ENCODE assay signal across 1 cellular context in genomic region chr17:82051776-82052637, GRCh38.
A peak's percentile ranks its signal among the peaks of the same experiment; 100 is the strongest.
TF ChIP-seq lines count a peak whose summit lies in the region.

Gene GPS1, plus strand, starts transcription at chr17:82051898. Its CDS starts 34 bp downstream, at chr17:82051932.
A gene with protein sequence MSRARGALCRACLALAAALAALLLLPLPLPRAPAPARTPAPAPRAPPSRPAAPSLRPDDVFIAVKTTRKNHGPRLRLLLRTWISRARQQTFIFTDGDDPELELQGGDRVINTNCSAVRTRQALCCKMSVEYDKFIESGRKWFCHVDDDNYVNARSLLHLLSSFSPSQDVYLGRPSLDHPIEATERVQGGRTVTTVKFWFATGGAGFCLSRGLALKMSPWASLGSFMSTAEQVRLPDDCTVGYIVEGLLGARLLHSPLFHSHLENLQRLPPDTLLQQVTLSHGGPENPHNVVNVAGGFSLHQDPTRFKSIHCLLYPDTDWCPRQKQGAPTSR (minus strand): TSS chr17:82051811. CDS start chr17:82051766, 45 bp downstream.

TF ChIP-seq in HepG2, 621 proteins besides CTCF, POLR2A, EP300 and RAD21 (continued from another document and continues in another):
- 0 out of 2 replicates have a peak, but pooled peaks have one; percentile 51 for TF ChIP-seq HBP1 (CRISPR knock-in tag; IDR thresholded peaks at IDR 0.05; ENCODE audit: low read depth)
- no peak for TF ChIP-seq SP1 (IDR thresholded peaks at IDR 0.05)
- TF ChIP-seq SP1 (CRISPR knock-in tag; IDR thresholded peaks at IDR 0.05), result peak; percentile 87
- TF ChIP-seq ZNF597 (CRISPR knock-in tag; IDR thresholded peaks at IDR 0.05), result no peak
- TF ChIP-seq NR3C1 (CRISPR knock-in tag; IDR thresholded peaks at IDR 0.05), result no peak
- no peak for TF ChIP-seq CBX5 (CRISPR knock-in tag; IDR thresholded peaks at IDR 0.05; ENCODE audit: borderline replicate concordance)
- no peak for TF ChIP-seq ZNF331 (CRISPR knock-in tag; IDR thresholded peaks at IDR 0.05)
- TF ChIP-seq HIVEP1 (CRISPR knock-in tag; IDR thresholded peaks at IDR 0.05), result peak; percentile 47
- TF ChIP-seq MXD4 (CRISPR knock-in tag; IDR thresholded peaks at IDR 0.05), result peak; percentile 3; the same call in 1 of the 2 replicates
- TF ChIP-seq GATAD1 (CRISPR knock-in tag; IDR thresholded peaks at IDR 0.05), result peak; percentile 92
- TF ChIP-seq ZNF564 (CRISPR knock-in tag; IDR thresholded peaks at IDR 0.05), result no peak
- 0 out of 2 replicates have a peak, but pooled peaks have one; percentile 35 for TF ChIP-seq HNRNPL (IDR thresholded peaks at IDR 0.05; ENCODE audit: low read depth, low read length)
- TF ChIP-seq ZC3H4 (CRISPR knock-in tag; IDR thresholded peaks at IDR 0.05; ENCODE audit: borderline replicate concordance), result no peak
- TF ChIP-seq ZNF816 (CRISPR knock-in tag; IDR thresholded peaks at IDR 0.05; ENCODE audit: borderline replicate concordance), result no peak
- peak; percentile 37; the same call in 1 of the 2 replicates for TF ChIP-seq ZFP82 (CRISPR knock-in tag; IDR thresholded peaks at IDR 0.05; ENCODE audit: borderline replicate concordance)
- peak; percentile 65; the same call in 1 of the 2 replicates for TF ChIP-seq DR1 (CRISPR knock-in tag; IDR thresholded peaks at IDR 0.05)
- TF ChIP-seq, protein P1, sequence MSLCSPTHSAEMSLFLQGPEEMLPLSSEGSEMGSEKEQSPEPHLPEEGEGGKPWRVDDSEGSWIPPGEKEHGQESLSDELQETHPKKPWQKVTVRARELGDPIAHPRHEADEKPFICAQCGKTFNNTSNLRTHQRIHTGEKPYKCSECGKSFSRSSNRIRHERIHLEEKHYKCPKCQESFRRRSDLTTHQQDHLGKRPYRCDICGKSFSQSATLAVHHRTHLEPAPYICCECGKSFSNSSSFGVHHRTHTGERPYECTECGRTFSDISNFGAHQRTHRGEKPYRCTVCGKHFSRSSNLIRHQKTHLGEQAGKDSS (CRISPR knock-in tag; IDR thresholded peaks at IDR 0.05; ENCODE audit: borderline replicate concordance, low read depth), result peak; percentile 22; the same call in 1 of the 2 replicates
- 0 out of 2 replicates have a peak, but pooled peaks have one; percentile 2 for TF ChIP-seq NFKB2 (CRISPR knock-in tag; IDR thresholded peaks at IDR 0.05; ENCODE audit: borderline replicate concordance)
- no peak for TF ChIP-seq PTBP1 (IDR thresholded peaks at IDR 0.05; ENCODE audit: low read depth, low read length, poor library complexity, severe bottlenecking)
- TF ChIP-seq TRIM24 (CRISPR knock-in tag; IDR thresholded peaks at IDR 0.05), result no peak
- TF ChIP-seq DMAP1 (CRISPR knock-in tag; IDR thresholded peaks at IDR 0.05), result no peak
- TF ChIP-seq, protein P2, sequence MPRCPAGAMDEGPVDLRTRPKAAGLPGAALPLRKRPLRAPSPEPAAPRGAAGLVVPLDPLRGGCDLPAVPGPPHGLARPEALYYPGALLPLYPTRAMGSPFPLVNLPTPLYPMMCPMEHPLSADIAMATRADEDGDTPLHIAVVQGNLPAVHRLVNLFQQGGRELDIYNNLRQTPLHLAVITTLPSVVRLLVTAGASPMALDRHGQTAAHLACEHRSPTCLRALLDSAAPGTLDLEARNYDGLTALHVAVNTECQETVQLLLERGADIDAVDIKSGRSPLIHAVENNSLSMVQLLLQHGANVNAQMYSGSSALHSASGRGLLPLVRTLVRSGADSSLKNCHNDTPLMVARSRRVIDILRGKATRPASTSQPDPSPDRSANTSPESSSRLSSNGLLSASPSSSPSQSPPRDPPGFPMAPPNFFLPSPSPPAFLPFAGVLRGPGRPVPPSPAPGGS (CRISPR knock-in tag; IDR thresholded peaks at IDR 0.05), result no peak
- TF ChIP-seq MED1 (CRISPR knock-in tag; IDR thresholded peaks at IDR 0.05), result peak; percentile 24; the same call in 1 of the 2 replicates
- TF ChIP-seq PHF20 (CRISPR knock-in tag; IDR thresholded peaks at IDR 0.05), result peak; percentile 76
- TF ChIP-seq ZNF772 (CRISPR knock-in tag; IDR thresholded peaks at IDR 0.05), result no peak; the same call in 1 of the 2 replicates
- no peak for TF ChIP-seq XBP1 (CRISPR knock-in tag; IDR thresholded peaks at IDR 0.05)
- TF ChIP-seq NFIB (CRISPR knock-in tag; IDR thresholded peaks at IDR 0.05; ENCODE audit: borderline replicate concordance), result no peak
- no peak for TF ChIP-seq ELF4 (CRISPR knock-in tag; IDR thresholded peaks at IDR 0.05; ENCODE audit: borderline replicate concordance)
- TF ChIP-seq FOXK2 (IDR thresholded peaks at IDR 0.05), result no peak
- no peak for TF ChIP-seq MTF1 (CRISPR knock-in tag; IDR thresholded peaks at IDR 0.05)
- TF ChIP-seq POLR2G (IDR thresholded peaks at IDR 0.05; ENCODE audit: low read depth, low read length), result peak; percentile 29; the same call in 1 of the 2 replicates
- TF ChIP-seq, protein P3, sequence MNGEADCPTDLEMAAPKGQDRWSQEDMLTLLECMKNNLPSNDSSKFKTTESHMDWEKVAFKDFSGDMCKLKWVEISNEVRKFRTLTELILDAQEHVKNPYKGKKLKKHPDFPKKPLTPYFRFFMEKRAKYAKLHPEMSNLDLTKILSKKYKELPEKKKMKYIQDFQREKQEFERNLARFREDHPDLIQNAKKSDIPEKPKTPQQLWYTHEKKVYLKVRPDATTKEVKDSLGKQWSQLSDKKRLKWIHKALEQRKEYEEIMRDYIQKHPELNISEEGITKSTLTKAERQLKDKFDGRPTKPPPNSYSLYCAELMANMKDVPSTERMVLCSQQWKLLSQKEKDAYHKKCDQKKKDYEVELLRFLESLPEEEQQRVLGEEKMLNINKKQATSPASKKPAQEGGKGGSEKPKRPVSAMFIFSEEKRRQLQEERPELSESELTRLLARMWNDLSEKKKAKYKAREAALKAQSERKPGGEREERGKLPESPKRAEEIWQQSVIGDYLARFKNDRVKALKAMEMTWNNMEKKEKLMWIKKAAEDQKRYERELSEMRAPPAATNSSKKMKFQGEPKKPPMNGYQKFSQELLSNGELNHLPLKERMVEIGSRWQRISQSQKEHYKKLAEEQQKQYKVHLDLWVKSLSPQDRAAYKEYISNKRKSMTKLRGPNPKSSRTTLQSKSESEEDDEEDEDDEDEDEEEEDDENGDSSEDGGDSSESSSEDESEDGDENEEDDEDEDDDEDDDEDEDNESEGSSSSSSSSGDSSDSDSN (CRISPR knock-in tag; IDR thresholded peaks at IDR 0.05), result peak; percentile 22; the same call in 1 of the 2 replicates
- TF ChIP-seq THAP11 (CRISPR knock-in tag; IDR thresholded peaks at IDR 0.05), result peak; percentile 90
- TF ChIP-seq ARNT2 (CRISPR knock-in tag; IDR thresholded peaks at IDR 0.05; ENCODE audit: low read depth), result 0 out of 2 replicates have a peak, but pooled peaks have one; percentile 35
- TF ChIP-seq ZNF12 (CRISPR knock-in tag; IDR thresholded peaks at IDR 0.05), result no peak
- TF ChIP-seq ONECUT2 (CRISPR knock-in tag; IDR thresholded peaks at IDR 0.05), result no peak
- peak; percentile 51; the same call in 1 of the 2 replicates for TF ChIP-seq TAF1 (CRISPR knock-in tag; IDR thresholded peaks at IDR 0.05)
- no peak for TF ChIP-seq ZMYM2 (CRISPR knock-in tag; IDR thresholded peaks at IDR 0.05)
- 0 out of 2 replicates have a peak, but pooled peaks have one; percentile 47 for TF ChIP-seq YEATS2 (CRISPR knock-in tag; IDR thresholded peaks at IDR 0.05; ENCODE audit: borderline replicate concordance)
- peak; percentile 41; the same call in 1 of the 2 replicates for TF ChIP-seq ZNF329 (CRISPR knock-in tag; IDR thresholded peaks at IDR 0.05; ENCODE audit: low read depth)
- no peak for TF ChIP-seq ATF7-NPFF (CRISPR knock-in tag; IDR thresholded peaks at IDR 0.05; ENCODE audit: low read depth)
- 0 out of 2 replicates have a peak, but pooled peaks have one; percentile 24 for TF ChIP-seq KDM3A (CRISPR knock-in tag; IDR thresholded peaks at IDR 0.05; ENCODE audit: low read depth)
- 0 out of 2 replicates have a peak, but pooled peaks have one; percentile 23 for TF ChIP-seq ZNF446 (CRISPR knock-in tag; IDR thresholded peaks at IDR 0.05)
- TF ChIP-seq MAFG (CRISPR knock-in tag; IDR thresholded peaks at IDR 0.05), result no peak
- peak; percentile 88 for TF ChIP-seq GMEB1 (CRISPR knock-in tag; IDR thresholded peaks at IDR 0.05; ENCODE audit: borderline replicate concordance)
- TF ChIP-seq, protein P4, sequence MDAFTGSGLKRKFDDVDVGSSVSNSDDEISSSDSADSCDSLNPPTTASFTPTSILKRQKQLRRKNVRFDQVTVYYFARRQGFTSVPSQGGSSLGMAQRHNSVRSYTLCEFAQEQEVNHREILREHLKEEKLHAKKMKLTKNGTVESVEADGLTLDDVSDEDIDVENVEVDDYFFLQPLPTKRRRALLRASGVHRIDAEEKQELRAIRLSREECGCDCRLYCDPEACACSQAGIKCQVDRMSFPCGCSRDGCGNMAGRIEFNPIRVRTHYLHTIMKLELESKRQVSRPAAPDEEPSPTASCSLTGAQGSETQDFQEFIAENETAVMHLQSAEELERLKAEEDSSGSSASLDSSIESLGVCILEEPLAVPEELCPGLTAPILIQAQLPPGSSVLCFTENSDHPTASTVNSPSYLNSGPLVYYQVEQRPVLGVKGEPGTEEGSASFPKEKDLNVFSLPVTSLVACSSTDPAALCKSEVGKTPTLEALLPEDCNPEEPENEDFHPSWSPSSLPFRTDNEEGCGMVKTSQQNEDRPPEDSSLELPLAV (CRISPR knock-in tag; conservative IDR thresholded peaks at IDR 0.05; ENCODE audit: low read depth), result no peak
- TF ChIP-seq ZBTB7A (CRISPR knock-in tag; IDR thresholded peaks at IDR 0.05), result no peak
- TF ChIP-seq, protein P5, sequence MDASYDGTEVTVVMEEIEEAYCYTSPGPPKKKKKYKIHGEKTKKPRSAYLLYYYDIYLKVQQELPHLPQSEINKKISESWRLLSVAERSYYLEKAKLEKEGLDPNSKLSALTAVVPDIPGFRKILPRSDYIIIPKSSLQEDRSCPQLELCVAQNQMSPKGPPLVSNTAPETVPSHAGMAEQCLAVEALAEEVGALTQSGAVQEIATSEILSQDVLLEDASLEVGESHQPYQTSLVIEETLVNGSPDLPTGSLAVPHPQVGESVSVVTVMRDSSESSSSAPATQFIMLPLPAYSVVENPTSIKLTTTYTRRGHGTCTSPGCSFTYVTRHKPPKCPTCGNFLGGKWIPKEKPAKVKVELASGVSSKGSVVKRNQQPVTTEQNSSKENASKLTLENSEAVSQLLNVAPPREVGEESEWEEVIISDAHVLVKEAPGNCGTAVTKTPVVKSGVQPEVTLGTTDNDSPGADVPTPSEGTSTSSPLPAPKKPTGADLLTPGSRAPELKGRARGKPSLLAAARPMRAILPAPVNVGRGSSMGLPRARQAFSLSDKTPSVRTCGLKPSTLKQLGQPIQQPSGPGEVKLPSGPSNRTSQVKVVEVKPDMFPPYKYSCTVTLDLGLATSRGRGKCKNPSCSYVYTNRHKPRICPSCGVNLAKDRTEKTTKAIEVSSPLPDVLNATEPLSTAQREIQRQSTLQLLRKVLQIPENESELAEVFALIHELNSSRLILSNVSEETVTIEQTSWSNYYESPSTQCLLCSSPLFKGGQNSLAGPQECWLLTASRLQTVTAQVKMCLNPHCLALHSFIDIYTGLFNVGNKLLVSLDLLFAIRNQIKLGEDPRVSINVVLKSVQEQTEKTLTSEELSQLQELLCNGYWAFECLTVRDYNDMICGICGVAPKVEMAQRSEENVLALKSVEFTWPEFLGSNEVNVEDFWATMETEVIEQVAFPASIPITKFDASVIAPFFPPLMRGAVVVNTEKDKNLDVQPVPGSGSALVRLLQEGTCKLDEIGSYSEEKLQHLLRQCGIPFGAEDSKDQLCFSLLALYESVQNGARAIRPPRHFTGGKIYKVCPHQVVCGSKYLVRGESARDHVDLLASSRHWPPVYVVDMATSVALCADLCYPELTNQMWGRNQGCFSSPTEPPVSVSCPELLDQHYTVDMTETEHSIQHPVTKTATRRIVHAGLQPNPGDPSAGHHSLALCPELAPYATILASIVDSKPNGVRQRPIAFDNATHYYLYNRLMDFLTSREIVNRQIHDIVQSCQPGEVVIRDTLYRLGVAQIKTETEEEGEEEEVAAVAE (CRISPR knock-in tag; IDR thresholded peaks at IDR 0.05; ENCODE audit: borderline replicate concordance), result no peak
- peak; percentile 25 for TF ChIP-seq ZNF781 (CRISPR knock-in tag; IDR thresholded peaks at IDR 0.05; ENCODE audit: borderline replicate concordance, not compliant biosample characterization)
- peak; percentile 43; the same call in 1 of the 2 replicates for TF ChIP-seq ZSCAN31 (CRISPR knock-in tag; IDR thresholded peaks at IDR 0.05; ENCODE audit: low read depth)
- TF ChIP-seq ZNF33B (CRISPR knock-in tag; IDR thresholded peaks at IDR 0.05), result no peak
- peak; percentile 93 for TF ChIP-seq GABPB1 (CRISPR knock-in tag; IDR thresholded peaks at IDR 0.05)
- peak; percentile 77; the same call in 1 of the 3 replicates for TF ChIP-seq MXI1 (IDR thresholded peaks at IDR 0.05; ENCODE audit: borderline replicate concordance, low read depth, low read length)
- TF ChIP-seq ZNF468 (CRISPR knock-in tag; IDR thresholded peaks at IDR 0.05), result no peak
- peak; percentile 60; the same call in 1 of the 2 replicates for TF ChIP-seq HOXA3 (CRISPR knock-in tag; IDR thresholded peaks at IDR 0.05)
- no peak for TF ChIP-seq NKX3-1 (CRISPR knock-in tag; IDR thresholded peaks at IDR 0.05)
- TF ChIP-seq RXRA (CRISPR knock-in tag; IDR thresholded peaks at IDR 0.05), result 0 out of 2 replicates have a peak, but pooled peaks have one; percentile 20
- TF ChIP-seq ARHGAP35 (CRISPR knock-in tag; IDR thresholded peaks at IDR 0.05; ENCODE audit: borderline replicate concordance), result peak; percentile 40; the same call in 1 of the 2 replicates
